14 cellular contexts compared by ENCODE assay signal in the genomic region with DNA sequence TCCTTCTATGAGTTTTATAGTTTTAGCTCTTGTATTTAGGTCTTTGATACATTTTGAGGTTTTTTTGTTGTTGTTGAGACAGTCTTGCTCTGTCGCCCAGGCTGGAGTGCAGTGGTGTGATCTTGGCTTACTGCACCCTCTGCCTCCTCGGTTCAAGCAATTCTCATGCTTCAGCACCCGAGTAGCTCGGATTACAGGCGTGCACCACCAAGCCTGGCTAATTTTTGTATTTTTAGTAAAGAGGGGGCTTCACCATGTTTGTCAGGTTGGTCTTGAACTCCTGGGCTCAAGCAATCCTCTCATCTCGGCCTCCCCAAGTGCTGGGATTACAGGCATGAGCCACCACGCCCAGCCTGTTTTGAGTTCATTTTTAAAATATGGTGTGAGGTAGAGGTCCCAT. TPM values are rescaled to one million over a fixed set of nuclear protein-coding genes. Genes with fewer than 3 reads are reported as not detected.
DNase-seq lines count a peak whose midpoint lies in the region; ATAC-seq and TF ChIP-seq lines count a peak whose summit lies in the region.
"Had no signal": no experiment of that assay in that cellular context is flagged by ENCODE, and none has a peak within 500 bp of the region (broad histone marks: within the 10 kb centered on the region; RNA-seq: fewer than 3 reads in every experiment).

No MANE protein-coding gene starts in this region.

- no peak overlapping the region for H4K5ac ChIP-seq in H9 (ENCODE audit: insufficient read length, low read depth, low read length)

- H3K27me3 Mint-ChIP-seq in H9 (ENCODE audit: low read depth): no peaks in the 10 kb centered on the region
- H3K27me3 Mint-ChIP-seq in activated naive CD8-positive, alpha-beta T cell treated with anti-CD3 and anti-CD28 coated beads, Interleukin-2, amount 10 ng/mL, durations not matched to agents 7 days and 5 days: no peaks in the 10 kb centered on the region
- no peaks in the 10 kb centered on the region for H3K27me3 Mint-ChIP-seq in naive thymus-derived CD4-positive, alpha-beta T cell

- no peak overlapping the region for H2BK120ac ChIP-seq in H9 (ENCODE audit: low read depth, low read length, poor library complexity, severe bottlenecking)

- no peaks in the 10 kb centered on the region for H3K36me3 ChIP-seq in naive thymus-derived CD4-positive, alpha-beta T cell (ENCODE audit: control insufficient read depth in 2 of 3, insufficient read depth in 3 of 3, low read length in 3 of 3)
- no peaks in the 10 kb centered on the region for H3K36me3 ChIP-seq in H7 (replicated peaks; ENCODE audit: control insufficient read depth, insufficient read depth, low read length)

- H2AFZ ChIP-seq in H9 (ENCODE audit: low read length): no peak overlapping the region

- no peak overlapping the region for H3K4me3 ChIP-seq in naive thymus-derived CD4-positive, alpha-beta T cell (ENCODE audit: low read length)
- no peak overlapping the region for H3K4me3 ChIP-seq in H7 (ENCODE audit: insufficient read depth, low read depth, low read length)

- DNase-seq in H9 (no peak), DMS79 (lab: John Stamatoyannopoulos, UW) (no peak), H7 (no peak)
- DNase-seq in activated naive CD8-positive, alpha-beta T cell treated with anti-CD3 and anti-CD28 coated beads, Interleukin-2, amount 10 ng/mL, durations not matched to agents 7 days and 5 days: no peak
- peak in 1 of 9 donors; percentile 39 for DNase-seq in naive thymus-derived CD4-positive, alpha-beta T cell
- DNase-seq: Caco-2; effector memory CD4-positive, alpha-beta T cell; kidney; NCI-H2227 treated with DMSO at 0.1 percent for 48 hours; OCI-M1; right cardiac atrium had no signal

- no peak overlapping the region for H2AK5ac ChIP-seq in H9 (ENCODE audit: insufficient read length, low read length)

- no peak overlapping the region for H4K8ac ChIP-seq in H9 (replicated peaks; ENCODE audit: insufficient read length, low read depth, low read length)

- no peak overlapping the region for H2BK20ac ChIP-seq in H9 (ENCODE audit: low read depth, low read length, poor library complexity, severe bottlenecking)

- peaks cover 2% of the 10 kb centered on the region for H3K79me1 ChIP-seq in H9 (ENCODE audit: insufficient read depth, low read depth, low read length, poor library complexity, severe bottlenecking)

- no CpG with 5 or more reads among the region's 7 CpGs for WGBS in H9 (ENCODE audit: extremely low coverage, insufficient read length, low lambda C conversion rate)

- intact Hi-C loops in naive thymus-derived CD4-positive, alpha-beta T cell (cut with micrococcal nuclease): no loop called here

- no peak overlapping the region for H3K4me3 Mint-ChIP-seq in H9
- H3K4me3 Mint-ChIP-seq in activated naive CD8-positive, alpha-beta T cell treated with anti-CD3 and anti-CD28 coated beads, Interleukin-2, amount 10 ng/mL, durations not matched to agents 7 days and 5 days: peak overlapping the region; percentile 60
- H3K4me3 Mint-ChIP-seq in naive thymus-derived CD4-positive, alpha-beta T cell: peak overlapping the region; percentile 51 to 88 (median 74)

- no peaks in the 10 kb centered on the region for H3K9me3 Mint-ChIP-seq in H9
- H3K9me3 Mint-ChIP-seq in activated naive CD8-positive, alpha-beta T cell treated with anti-CD3 and anti-CD28 coated beads, Interleukin-2, amount 10 ng/mL, durations not matched to agents 7 days and 5 days: no peaks in the 10 kb centered on the region
- H3K9me3 Mint-ChIP-seq in naive thymus-derived CD4-positive, alpha-beta T cell: no peaks in the 10 kb centered on the region

- H4K20me1 ChIP-seq in H9 (ENCODE audit: control insufficient read depth, insufficient read depth, insufficient read length): no peaks in the 10 kb centered on the region

- peak overlapping the region in 2 of 3 experiments; percentile 34 to 86; a peak in 2 of 7 replicates for H3K27ac Mint-ChIP-seq in H9
- peak overlapping the region; percentile 67 for H3K27ac Mint-ChIP-seq in activated naive CD8-positive, alpha-beta T cell treated with anti-CD3 and anti-CD28 coated beads, Interleukin-2, amount 10 ng/mL, durations not matched to agents 7 days and 5 days
- peak overlapping the region in 8 of 9 donors; percentile 49 to 88 (median 66) for H3K27ac Mint-ChIP-seq in naive thymus-derived CD4-positive, alpha-beta T cell

- TF ChIP-seq CTCF in C4-2B (conservative IDR thresholded peaks at IDR 0.05) (no peak), H9 (conservative IDR thresholded peaks at IDR 0.05) (no peak)

- H4K91ac ChIP-seq in H9 (ENCODE audit: insufficient read length, low read depth, low read length): no peak overlapping the region

- H3K4ac ChIP-seq in H9 (ENCODE audit: low read depth, low read length): no peak overlapping the region

- H2BK12ac ChIP-seq in H9 (ENCODE audit: insufficient read length, low read depth, low read length): no peak overlapping the region

- H2BK15ac ChIP-seq in H9 (ENCODE audit: low read depth, low read length): no peak overlapping the region

- no peaks in the 10 kb centered on the region for H3K23me2 ChIP-seq in H9 (ENCODE audit: insufficient read length, low read depth, low read length, poor library complexity, severe bottlenecking)

- H3K18ac ChIP-seq in H9 (ENCODE audit: insufficient read length, low read depth, low read length): no peak overlapping the region

- H2BK5ac ChIP-seq in H9 (ENCODE audit: insufficient read length, low read length): no peak overlapping the region

- H3K36me3 Mint-ChIP-seq in H9 (ENCODE audit: insufficient read depth in 1 of 3, low read depth in 3 of 3): peaks cover 0 to 2% (median 0%) of the 10 kb centered on the region in 3 experiments; a peak in 2 of 7 replicates
- H3K36me3 Mint-ChIP-seq in activated naive CD8-positive, alpha-beta T cell treated with anti-CD3 and anti-CD28 coated beads, Interleukin-2, amount 10 ng/mL, durations not matched to agents 7 days and 5 days: peaks cover 8% of the 10 kb centered on the region
- peaks cover 0 to 15% (median 6%) of the 10 kb centered on the region in 5 donors for H3K36me3 Mint-ChIP-seq in naive thymus-derived CD4-positive, alpha-beta T cell

- no peak for ATAC-seq in activated naive CD8-positive, alpha-beta T cell treated with anti-CD3 and anti-CD28 coated beads, Interleukin-2, amount 10 ng/mL, durations not matched to agents 7 days and 5 days (ENCODE audit: low read depth)
- ATAC-seq in naive thymus-derived CD4-positive, alpha-beta T cell: peak; percentile 32
- ATAC-seq in HG03196 (IDR thresholded peaks at IDR 0.05; ENCODE audit: unreplicated experiment) (no peak), HG02938 (IDR thresholded peaks at IDR 0.05; ENCODE audit: unreplicated experiment) (no peak)
- ATAC-seq: right cardiac atrium had no signal

- no peak overlapping the region for H3K4me2 ChIP-seq in H9 (ENCODE audit: insufficient read depth, insufficient read length, low read length)

- H3K23ac ChIP-seq in H9 (ENCODE audit: insufficient read length, low read depth, low read length): no peak overlapping the region

- no peak overlapping the region for H3K14ac ChIP-seq in H9 (ENCODE audit: insufficient read depth, low read length)

- H3K27me3 ChIP-seq in H9 (ENCODE audit: insufficient read depth, low read length): no peaks in the 10 kb centered on the region
- no peaks in the 10 kb centered on the region for H3K27me3 ChIP-seq in naive thymus-derived CD4-positive, alpha-beta T cell (ENCODE audit: control insufficient read depth in 2 of 2, insufficient read depth in 2 of 2, low read length in 2 of 2)
- no peaks in the 10 kb centered on the region for H3K27me3 ChIP-seq in H7 (ENCODE audit: control insufficient read depth, insufficient read depth, low read length)

- no peaks in the 10 kb centered on the region for H3K9me3 ChIP-seq in H9 (ENCODE audit: control insufficient read depth, low read depth, low read length)
- no peaks in the 10 kb centered on the region for H3K9me3 ChIP-seq in naive thymus-derived CD4-positive, alpha-beta T cell (ENCODE audit: control insufficient read depth in 2 of 3, low read length in 3 of 3)
- H3K9me3 ChIP-seq: Caco-2 had no signal

- no peak overlapping the region for H3K9ac ChIP-seq in H9 (ENCODE audit: extremely low read depth, insufficient read length, low read length)

- POLR2A ChIA-PET in activated naive CD8-positive, alpha-beta T cell treated with anti-CD3 and anti-CD28 coated beads, Interleukin-2, amount 10 ng/mL, durations not matched to agents 7 days and 5 days (lab: Charles Lee): interaction anchor here (0.8 kb wide), 2 partner anchors 13 to 15 kb away, joined by 3 read pairs; no protein-coding TSS in a partner anchor
- POLR2A ChIA-PET in naive thymus-derived CD4-positive, alpha-beta T cell (lab: Charles Lee): interaction anchor here (1.1 to 1.2 kb wide), 2 partner anchors 10 to 102 kb away, joined by 3 read pairs; a partner anchor contains a TSS

- no peaks in the 10 kb centered on the region; the same call in 1 of the 2 replicates for H3K79me2 ChIP-seq in H9 (ENCODE audit: insufficient read depth, low read length)

- peaks cover 9 to 10% of the 10 kb centered on the region in 2 experiments for H3K4me1 Mint-ChIP-seq in H9
- peaks cover 27% of the 10 kb centered on the region for H3K4me1 Mint-ChIP-seq in activated naive CD8-positive, alpha-beta T cell treated with anti-CD3 and anti-CD28 coated beads, Interleukin-2, amount 10 ng/mL, durations not matched to agents 7 days and 5 days
- H3K4me1 Mint-ChIP-seq in naive thymus-derived CD4-positive, alpha-beta T cell: peaks cover 42 to 78% (median 57%) of the 10 kb centered on the region in 7 donors

- no peak overlapping the region for H3K56ac ChIP-seq in H9 (ENCODE audit: insufficient read length, low read depth, low read length)

- CTCF ChIA-PET in naive thymus-derived CD4-positive, alpha-beta T cell (lab: Charles Lee): interaction anchor here (0.6 to 1.3 kb wide), 4 partner anchors 12 to 457 kb away, joined by 3 to 5 read pairs (median 3); no protein-coding TSS in a partner anchor

- H3K4me1 ChIP-seq in H9 (ENCODE audit: insufficient read depth, low read length): no peaks in the 10 kb centered on the region
- H3K4me1 ChIP-seq in naive thymus-derived CD4-positive, alpha-beta T cell (ENCODE audit: control insufficient read depth in 2 of 2, insufficient read depth in 2 of 2, low read length in 2 of 2): peaks cover 18 to 19% of the 10 kb centered on the region in 2 donors

- no peak overlapping the region for H3T11ph ChIP-seq in H9 (ENCODE audit: low read length)

- H3K27ac ChIP-seq in C4-2B (peak overlapping the region; percentile 47; the same call in 1 of the 2 replicates), H9 (ENCODE audit: insufficient read length, low read depth, low read length) (no peak overlapping the region)
- no peak overlapping the region for H3K27ac ChIP-seq in naive thymus-derived CD4-positive, alpha-beta T cell (ENCODE audit: low read depth, low read length)

RNA-seq across cellular contexts. Expression of a gene that starts 14.5 kb away (rescaled TPM):
- 12.4 and 13.0 TPM in 2 replicates for total RNA-seq in H9 (2021)
- 10 to 100 TPM; 18.0 TPM for total RNA-seq in activated naive CD8-positive, alpha-beta T cell treated with anti-CD3 and anti-CD28 coated beads, Interleukin-2, amount 10 ng/mL, durations not matched to agents 7 days and 5 days
- 10 to 100 TPM; 18.8 to 25.9 (median 23.8) TPM for total RNA-seq in naive thymus-derived CD4-positive, alpha-beta T cell
- polyA plus RNA-seq in naive thymus-derived CD4-positive, alpha-beta T cell: 1 to 10 TPM; 5.0 to 5.4 TPM
- total RNA-seq in H7 (2014; rRNA removed; shearing (Covaris generic)): 9.7 and 14.6 TPM in 2 replicates

Comparison
In these comparisons a context has a peak if more than half of its experiments do, and no peak if none do; other contexts are left out.
1. H3K4me3 Mint-ChIP-seq: peak in activated naive CD8-positive, alpha-beta T cell treated with anti-CD3 and anti-CD28 coated beads, Interleukin-2, amount 10 ng/mL, durations not matched to agents 7 days and 5 days (single experiment) and naive thymus-derived CD4-positive, alpha-beta T cell (10 of 10); none in H9 (0 of 2).
2. Peak in every context shown above with its lines, with median percentiles within 50 percentile points of each other: H3K27ac Mint-ChIP-seq.